In the genomic region with DNA sequence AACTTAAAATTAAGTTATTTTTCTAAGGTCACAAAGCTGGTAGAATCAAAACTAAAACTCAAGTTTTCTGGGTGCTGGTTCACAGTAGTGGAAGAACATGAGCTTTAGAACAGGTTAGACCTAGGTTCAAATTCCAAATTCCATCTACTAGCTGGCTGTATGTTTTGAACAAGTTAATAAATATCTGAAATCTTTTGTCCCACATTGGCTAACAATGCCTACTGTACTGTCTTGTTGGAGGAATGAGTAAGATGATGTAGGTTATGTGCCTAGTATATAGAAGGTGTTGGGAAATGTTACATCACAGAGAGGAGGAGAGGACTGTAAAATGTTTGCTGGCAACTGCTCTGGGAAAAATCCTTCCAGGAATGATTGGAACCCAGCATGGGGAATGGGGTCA, we compare ENCODE assay signal across 22 cellular contexts. TPM values are rescaled to one million over a fixed set of nuclear protein-coding genes. Genes with fewer than 3 reads are reported as not detected.
"Had no signal": no experiment of that assay in that cellular context is flagged by ENCODE, and none has a peak within 500 bp of the region (broad histone marks: within the 10 kb centered on the region; RNA-seq: fewer than 3 reads in every experiment).

No MANE protein-coding gene starts in this region.

- H3K27me3 ChIP-seq: body of pancreas, pancreas, stomach, transverse colon, vagina had no signal

- H3K4me1 Mint-ChIP-seq: activated naive CD8-positive, alpha-beta T cell treated with anti-CD3 and anti-CD28 coated beads for 36 hours; stimulated activated effector memory CD8-positive, alpha-beta T cell treated with anti-CD3 and anti-CD28 coated beads, Interleukin-12 subunit alpha, Interleukin-12 subunit beta, amount 100 ng/mL, for 72 hours had no signal

- H3K27ac Mint-ChIP-seq: activated naive CD8-positive, alpha-beta T cell treated with anti-CD3 and anti-CD28 coated beads for 36 hours; activated T-cell treated with anti-CD3 and anti-CD28 coated beads, Interleukin-2, amount 50 U/mL, for 24 hours; stimulated activated effector memory CD8-positive, alpha-beta T cell treated with anti-CD3 and anti-CD28 coated beads, Interleukin-12 subunit alpha, Interleukin-12 subunit beta, amount 100 ng/mL, for 72 hours had no signal

- H3K4me1 ChIP-seq: psoas muscle, transverse colon, vagina had no signal

- H3K9me3 Mint-ChIP-seq: activated naive CD8-positive, alpha-beta T cell treated with anti-CD3 and anti-CD28 coated beads for 36 hours; activated T-cell treated with anti-CD3 and anti-CD28 coated beads, Interleukin-2, amount 50 U/mL, for 24 hours; natural killer cell treated with Interleukin-12 subunit alpha and Interleukin-12 subunit beta and Interleukin-15 and Interleukin-18, amount 100 ng/mL, for 72 hours; stimulated activated effector memory CD8-positive, alpha-beta T cell treated with anti-CD3 and anti-CD28 coated beads, Interleukin-12 subunit alpha, Interleukin-12 subunit beta, amount 100 ng/mL, for 72 hours had no signal

- H3K27ac ChIP-seq: body of pancreas, pancreas, psoas muscle, skin epidermis, stomach, transverse colon, vagina had no signal

- DNase-seq: activated naive CD4-positive, alpha-beta T cell treated with Interleukin-2 at 50 U/mL for 16 hours; activated naive CD8-positive, alpha-beta T cell treated with anti-CD3 and anti-CD28 coated beads for 36 hours; activated T-cell treated with anti-CD3 and anti-CD28 coated beads, Interleukin-2, amount 50 U/mL, for 24 hours; anterior cingulate cortex; body of pancreas; dermis blood vessel endothelial cell; effector CD8-positive, alpha-beta T cell; foreskin melanocyte; kidney glomerular epithelial cell; left ventricle myocardium superior; midbrain; pancreas; psoas muscle; right cardiac atrium; stimulated activated CD4-positive, alpha-beta T cell treated with anti-CD3 and anti-CD28 coated beads, Interleukin-2, amount 100 ng/mL, for 24 hours; stomach; T-helper 9 cell; transverse colon had no signal

- H3K36me3 Mint-ChIP-seq: activated naive CD8-positive, alpha-beta T cell treated with anti-CD3 and anti-CD28 coated beads for 36 hours; natural killer cell treated with Interleukin-12 subunit alpha and Interleukin-12 subunit beta and Interleukin-15 and Interleukin-18, amount 100 ng/mL, for 72 hours; stimulated activated effector memory CD8-positive, alpha-beta T cell treated with anti-CD3 and anti-CD28 coated beads, Interleukin-12 subunit alpha, Interleukin-12 subunit beta, amount 100 ng/mL, for 72 hours had no signal

- H3K36me3 ChIP-seq: pancreas, stomach, transverse colon, vagina had no signal

- H3K27me3 Mint-ChIP-seq: activated naive CD8-positive, alpha-beta T cell treated with anti-CD3 and anti-CD28 coated beads for 36 hours; activated T-cell treated with anti-CD3 and anti-CD28 coated beads, Interleukin-2, amount 50 U/mL, for 24 hours; natural killer cell treated with Interleukin-12 subunit alpha and Interleukin-12 subunit beta and Interleukin-15 and Interleukin-18, amount 100 ng/mL, for 72 hours had no signal

- H3K9me3 ChIP-seq: body of pancreas, pancreas, psoas muscle, stomach, transverse colon, vagina had no signal

- ATAC-seq: body of pancreas; left ventricle myocardium superior; natural killer cell treated with Interleukin-12 subunit alpha and Interleukin-12 subunit beta and Interleukin-15 and Interleukin-18, amount 100 ng/mL, for 72 hours; pancreas; psoas muscle; right cardiac atrium; stimulated activated effector memory CD8-positive, alpha-beta T cell treated with anti-CD3 and anti-CD28 coated beads, Interleukin-12 subunit alpha, Interleukin-12 subunit beta, amount 100 ng/mL, for 72 hours had no signal

- H3K4me3 Mint-ChIP-seq: activated naive CD8-positive, alpha-beta T cell treated with anti-CD3 and anti-CD28 coated beads for 36 hours; activated T-cell treated with anti-CD3 and anti-CD28 coated beads, Interleukin-2, amount 50 U/mL, for 24 hours; natural killer cell treated with Interleukin-12 subunit alpha and Interleukin-12 subunit beta and Interleukin-15 and Interleukin-18, amount 100 ng/mL, for 72 hours; stimulated activated effector memory CD8-positive, alpha-beta T cell treated with anti-CD3 and anti-CD28 coated beads, Interleukin-12 subunit alpha, Interleukin-12 subunit beta, amount 100 ng/mL, for 72 hours had no signal

- H3K4me3 ChIP-seq: body of pancreas, pancreas, psoas muscle, skin epidermis, stomach, transverse colon, vagina had no signal

RNA-seq across cellular contexts. Expression of a gene that starts 14.0 kb away (rescaled TPM):
- total RNA-seq: dermis blood vessel endothelial cell had no signal
